ENCODE assay signal across 8 cellular contexts in the genomic region with DNA sequence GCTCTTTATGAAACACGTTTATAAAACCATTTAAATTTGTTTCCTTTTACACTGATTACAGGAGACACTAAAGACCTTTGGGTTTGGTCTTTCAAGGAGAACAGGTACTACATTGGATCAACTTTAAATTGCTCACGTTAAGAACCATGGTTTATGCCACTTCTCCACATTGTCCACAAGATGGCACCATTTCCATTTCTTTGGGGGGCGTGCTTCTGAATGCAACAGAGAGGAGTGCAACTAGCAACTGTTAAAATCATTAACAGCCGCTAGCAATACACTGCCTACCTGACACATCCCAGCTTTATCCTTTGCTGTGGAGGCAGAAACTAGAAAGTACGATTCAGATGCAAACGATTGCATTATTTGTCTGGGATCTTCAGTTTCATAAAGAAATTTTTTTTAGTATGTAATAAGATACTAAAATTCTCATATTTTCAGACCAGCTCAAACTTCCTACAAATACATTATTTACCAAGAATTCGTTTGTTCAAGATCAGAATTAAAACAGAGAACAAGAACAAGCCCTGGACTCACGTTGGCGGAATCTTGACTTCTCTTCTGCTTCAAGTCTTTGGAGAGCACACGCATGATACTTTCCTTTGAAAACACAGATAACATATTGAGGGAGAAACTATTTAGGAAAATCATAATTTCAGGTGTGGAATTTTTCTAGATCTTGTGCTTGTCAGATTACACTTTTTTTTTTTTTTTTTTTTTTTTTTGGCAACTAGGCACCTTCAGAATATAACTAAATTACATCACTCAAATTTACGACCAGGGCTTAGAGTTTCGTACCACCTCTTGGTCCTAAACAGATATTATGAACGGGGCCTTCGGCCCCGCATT. TPM values are rescaled to one million over a fixed set of nuclear protein-coding genes. Genes with fewer than 3 reads are reported as not detected.
DNase-seq lines count a peak whose midpoint lies in the region; ATAC-seq and TF ChIP-seq lines count a peak whose summit lies in the region.

No MANE protein-coding gene starts in this region.

- in situ Hi-C loops in astrocyte of the spinal cord (cut with HindIII; ENCODE audit: low sequenced_read_pairs): no loop called here
- in situ Hi-C loops in gastrocnemius medialis (cut with MboI; ENCODE audit: low sequenced_read_pairs in 4 of 4): loop anchor here (5.0 to 25.0 kb wide), 4 partner anchors 65 to 660 kb away; a partner anchor contains a TSS

- peak overlapping the region; percentile 88 for H3K4me3 Mint-ChIP-seq in T-helper 1 cell treated with Interleukin-12 subunit alpha and Interleukin-12 subunit beta and Interleukin-4 antibody, amounts not matched to agents 30 μg/mL and 1 μg/mL, for 36 hours

- H3K9me3 ChIP-seq in gastrocnemius medialis: no peaks in the 10 kb centered on the region

- peak overlapping the region; percentile 60 for H3K27ac Mint-ChIP-seq in T-helper 1 cell treated with Interleukin-12 subunit alpha and Interleukin-12 subunit beta and Interleukin-4 antibody, amounts not matched to agents 30 μg/mL and 1 μg/mL, for 36 hours

- H3K27me3 Mint-ChIP-seq in T-helper 1 cell treated with Interleukin-12 subunit alpha and Interleukin-12 subunit beta and Interleukin-4 antibody, amounts not matched to agents 30 μg/mL and 1 μg/mL, for 36 hours (ENCODE audit: low read depth): peaks cover 76% of the 10 kb centered on the region

- H3K36me3 ChIP-seq in gastrocnemius medialis: no peaks in the 10 kb centered on the region

- peaks cover 3% of the 10 kb centered on the region for H3K36me3 Mint-ChIP-seq in T-helper 1 cell treated with Interleukin-12 subunit alpha and Interleukin-12 subunit beta and Interleukin-4 antibody, amounts not matched to agents 30 μg/mL and 1 μg/mL, for 36 hours (ENCODE audit: low read depth)

- H3K4me3 ChIP-seq in astrocyte of the spinal cord (ENCODE audit: low read depth, low read length): peak overlapping the region; percentile 46
- H3K4me3 ChIP-seq in gastrocnemius medialis: peak overlapping the region; percentile 44 to 67 (median 60)

- no peak overlapping the region for H3K27ac ChIP-seq in gastrocnemius medialis

- TF ChIP-seq CTCF in astrocyte of the spinal cord (IDR thresholded peaks at IDR 0.05; ENCODE audit: low read depth, low read length) (peak; percentile 75), gastrocnemius medialis (IDR thresholded peaks at IDR 0.05 in 4 of 5, conservative IDR thresholded peaks at IDR 0.05 in 1 of 5) (peak; percentile 50 to 85 (median 71))

- peak; percentile 60 for ATAC-seq in GM18502 (IDR thresholded peaks at IDR 0.05; ENCODE audit: poor library complexity, unreplicated experiment)
- peak; percentile 59 for ATAC-seq in HG02981 (IDR thresholded peaks at IDR 0.05; ENCODE audit: unreplicated experiment)
- ATAC-seq in gastrocnemius medialis: peak; percentile 84 to 91

- DNase-seq in A172 (ENCODE audit: low spot score) (peak; percentile 77), NCI-H1694 treated with DMSO at 0.1 percent for 48 hours (lab: John Stamatoyannopoulos, UW) (peak; percentile 94), astrocyte of the spinal cord (ENCODE audit: low read depth, low spot score) (peak; percentile 81), hippocampal formation (lab: John Stamatoyannopoulos, UW) (peak; percentile 27 to 76), gastrocnemius medialis (peak in 1 of 2 donors; percentile 34)

- H3K4me1 Mint-ChIP-seq in T-helper 1 cell treated with Interleukin-12 subunit alpha and Interleukin-12 subunit beta and Interleukin-4 antibody, amounts not matched to agents 30 μg/mL and 1 μg/mL, for 36 hours (ENCODE audit: low read depth): peaks cover 23% of the 10 kb centered on the region

- peaks cover 20 to 27% of the 10 kb centered on the region in 2 donors for H3K4me1 ChIP-seq in gastrocnemius medialis

- peaks cover 39 to 44% (median 39%) of the 10 kb centered on the region in 3 donors for H3K27me3 ChIP-seq in gastrocnemius medialis

- no peaks in the 10 kb centered on the region for H3K9me3 Mint-ChIP-seq in T-helper 1 cell treated with Interleukin-12 subunit alpha and Interleukin-12 subunit beta and Interleukin-4 antibody, amounts not matched to agents 30 μg/mL and 1 μg/mL, for 36 hours

- TF ChIP-seq POLR2A in gastrocnemius medialis (IDR thresholded peaks at IDR 0.05): no peak

- intact Hi-C loops in gastrocnemius medialis (cut with DNase I; ENCODE audit: low total_unique reads): loop anchor here (2.0 to 5.0 kb wide), 3 partner anchors 61 to 520 kb away; a partner anchor contains a TSS

RNA-seq across cellular contexts. Expression of a gene that starts 0.7 kb away (rescaled TPM):
- 0.07 TPM in 1 of 2 replicates, not detected in the other for total RNA-seq in A172 (2014; rRNA removed; shearing (Covaris generic))
- total RNA-seq in gastrocnemius medialis: not detected

RNA-seq across cellular contexts. Expression of a gene that starts 12.3 kb away (rescaled TPM):
- total RNA-seq in A172 (2014; rRNA removed; shearing (Covaris generic)): 112 and 132 TPM in 2 replicates
- total RNA-seq in gastrocnemius medialis: 1 to 10 TPM; 2.0 to 4.0 (median 2.6) TPM

RNA-seq across cellular contexts. Expression of a gene that starts 54.8 kb away (rescaled TPM):
- total RNA-seq in A172 (2014; rRNA removed; shearing (Covaris generic)): 0.48 and 1.3 TPM in 2 replicates
- total RNA-seq in gastrocnemius medialis: not detected

Comparison
In these comparisons a context has a peak if more than half of its experiments do, and no peak if none do; other contexts are left out.
1. RNA of a gene that starts 12.3 kb away (total RNA-seq): 112 to 132 TPM in A172; 2.0 to 4.0 TPM in gastrocnemius medialis; every median in the first group is over 10 times any median in the second.
2. Peak in every context shown above with its lines, with median percentiles within 50 percentile points of each other: ATAC-seq.